ENCODE assay signal across 14 cellular contexts in the genomic region with DNA sequence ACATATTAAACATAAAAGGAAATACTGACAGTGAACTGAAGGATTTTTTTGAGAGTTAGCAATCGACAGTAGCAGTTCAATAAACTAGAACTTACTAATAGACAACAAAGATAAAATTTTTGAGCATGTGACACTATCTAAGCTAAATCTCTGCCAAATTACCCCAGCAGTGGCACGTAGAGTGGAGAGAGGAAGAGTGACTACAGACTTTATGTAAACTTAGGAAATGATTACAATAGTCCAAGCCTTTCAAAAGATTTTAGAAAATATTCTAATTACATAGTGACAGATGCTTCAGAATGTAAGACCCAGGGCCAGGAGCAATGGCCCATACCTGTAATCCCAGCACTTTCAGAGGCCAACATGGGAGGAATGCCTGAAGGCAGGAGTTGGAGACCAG. TPM values are rescaled to one million over a fixed set of nuclear protein-coding genes. Genes with fewer than 3 reads are reported as not detected.
A peak's percentile ranks its signal among the peaks of the same experiment; 100 is the strongest.
DNase-seq lines count a peak whose midpoint lies in the region; ATAC-seq, FAIRE-seq and TF ChIP-seq lines count a peak whose summit lies in the region.
"Had no signal": no experiment of that assay in that cellular context is flagged by ENCODE, and none has a peak within 500 bp of the region (broad histone marks: within the 10 kb centered on the region; RNA-seq: fewer than 3 reads in every experiment).

No MANE protein-coding gene starts in this region.

- H3K27me3 Mint-ChIP-seq in central memory CD8-positive, alpha-beta T cell, result no peaks in the 10 kb centered on the region
- no peaks in the 10 kb centered on the region for H3K27me3 Mint-ChIP-seq in Caco-2 (ENCODE audit: insufficient read depth, unreplicated experiment)

- H3K4me1 Mint-ChIP-seq in central memory CD8-positive, alpha-beta T cell, result peaks cover 27% of the 10 kb centered on the region
- peaks cover 22% of the 10 kb centered on the region for H3K4me1 Mint-ChIP-seq in Caco-2 (ENCODE audit: low read depth, unreplicated experiment)

- intact Hi-C loops in Caco-2 (cut with micrococcal nuclease; ENCODE audit: unreplicated experiment) (no loop called here), aorta (cut with DNase I) (loop anchor here in 1 of 2 donors (5.0 kb wide), 2 partner anchors 39 to 74 kb away; no protein-coding TSS in a partner anchor)

- peak; percentile 18; the same call in 1 of the 3 replicates for ATAC-seq in DND-41 (ENCODE audit: insufficient read depth, low read depth)
- ATAC-seq in central memory CD8-positive, alpha-beta T cell (replicated peaks; ENCODE audit: extremely low read depth, poor library complexity, severe bottlenecking), result no peak
- no peak for ATAC-seq in aorta (ENCODE audit: low FRiP score)

- DNase-seq in DND-41, result no peak
- DNase-seq in Karpas-422, result peak; percentile 51
- no peak for DNase-seq in central memory CD8-positive, alpha-beta T cell (ENCODE audit: low spot score in 2 of 2)
- DNase-seq in osteoblast (ENCODE audit: insufficient read length, low spot score, missing footprints), result peak; percentile 39
- DNase-seq in small intestine, result no peak
- no peak for DNase-seq in Caco-2
- DNase-seq in aorta, result no peak
- DNase-seq: activated gamma-delta T cell, kidney glomerular epithelial cell, NCI-H1417, NCI-H510A treated with DMSO at 0.1 percent for 48 hours, SHP77 treated with DMSO at 0.1 percent for 48 hours had no signal

- TF ChIP-seq CTCF in DND-41 (IDR thresholded peaks at IDR 0.05; ENCODE audit: borderline replicate concordance, extremely low read depth, low read length, poor library complexity, severe bottlenecking) (no peak), osteoblast (IDR thresholded peaks at IDR 0.05; ENCODE audit: extremely low read depth, low read depth, low read length) (no peak), Caco-2 (IDR thresholded peaks at IDR 0.05; ENCODE audit: insufficient read depth in 1 of 2, low read depth in 1 of 2, low read length in 1 of 2, severe bottlenecking in 1 of 2, unreplicated experiment in 1 of 2) (no peak)

- H3K4me2 ChIP-seq in DND-41 (ENCODE audit: insufficient read depth, low read length) (peak overlapping the region; percentile 51; the same call in 1 of the 2 replicates), Karpas-422 (ENCODE audit: low read depth, low read length, poor library complexity, severe bottlenecking) (peak overlapping the region; percentile 53), osteoblast (ENCODE audit: insufficient read depth, low read length) (peak overlapping the region; percentile 34)

- H3K27ac ChIP-seq in DND-41 (ENCODE audit: low read length) (peak overlapping the region; percentile 72), Karpas-422 (ENCODE audit: low read length) (peak overlapping the region; percentile 72), osteoblast (ENCODE audit: low read depth, low read length) (peak overlapping the region; percentile 89), small intestine (ENCODE audit: low read depth in 1 of 2, low read length in 1 of 2) (peak overlapping the region in 1 of 2 donors; percentile 36), aorta (ENCODE audit: low read depth in 1 of 2, low read length in 2 of 2) (no peak overlapping the region)

- H4K20me1 ChIP-seq in DND-41 (ENCODE audit: insufficient read depth, low read length) (peaks cover 8% of the 10 kb centered on the region), Karpas-422 (ENCODE audit: insufficient read depth, low read depth, low read length) (no peaks in the 10 kb centered on the region), osteoblast (ENCODE audit: insufficient read depth, low read length) (no peaks in the 10 kb centered on the region)

- H3K9ac ChIP-seq in DND-41 (ENCODE audit: low read depth, low read length) (peak overlapping the region; percentile 35; the same call in 1 of the 2 replicates), Karpas-422 (ENCODE audit: low read length) (peak overlapping the region; percentile 43)

- peaks cover 41% of the 10 kb centered on the region for H3K4me1 ChIP-seq in DND-41 (ENCODE audit: insufficient read depth, low read length)
- H3K4me1 ChIP-seq in Karpas-422 (ENCODE audit: low read length), result peaks cover 55% of the 10 kb centered on the region
- peaks cover 38% of the 10 kb centered on the region for H3K4me1 ChIP-seq in osteoblast (ENCODE audit: insufficient read depth, low read length)
- H3K4me1 ChIP-seq in small intestine (ENCODE audit: control insufficient read depth in 2 of 2, insufficient read depth in 1 of 2, low read depth in 1 of 2, low read length in 1 of 2), result peaks cover 5 to 14% of the 10 kb centered on the region in 2 donors
- peaks cover 25% of the 10 kb centered on the region for H3K4me1 ChIP-seq in Caco-2
- H3K4me1 ChIP-seq in aorta (ENCODE audit: control insufficient read depth in 1 of 2, insufficient read depth in 2 of 2, low read length in 2 of 2), result peaks cover 0 to 10% of the 10 kb centered on the region in 2 donors

- H3K4me3 Mint-ChIP-seq in central memory CD8-positive, alpha-beta T cell, result peak overlapping the region; percentile 50
- H3K4me3 Mint-ChIP-seq in Caco-2 (ENCODE audit: unreplicated experiment), result no peak overlapping the region

- H3K9me3 ChIP-seq in DND-41 (ENCODE audit: insufficient read depth, low read length, severe bottlenecking) (no peaks in the 10 kb centered on the region), Karpas-422 (ENCODE audit: low read length) (no peaks in the 10 kb centered on the region), osteoblast (ENCODE audit: low read depth, low read length) (no peaks in the 10 kb centered on the region), small intestine (ENCODE audit: control insufficient read depth, low read depth) (no peaks in the 10 kb centered on the region), Caco-2 (no peaks in the 10 kb centered on the region), aorta (ENCODE audit: control insufficient read depth, low read length) (no peaks in the 10 kb centered on the region)

- H3K27ac Mint-ChIP-seq in central memory CD8-positive, alpha-beta T cell (ENCODE audit: low read depth), result peak overlapping the region; percentile 68
- H3K27ac Mint-ChIP-seq in Caco-2 (ENCODE audit: unreplicated experiment), result no peak overlapping the region
- H3K27ac Mint-ChIP-seq: activated B cell treated with CpG ODN at 0.5 μM for 24 hours; stimulated activated memory B cell treated with anti-CD40 and anti-IgM and Interleukin-4, amounts not matched to agents 10 μg/mL and 1 μg/mL and 100 μg/mL, for 72 hours had no signal

- H3K36me3 Mint-ChIP-seq in central memory CD8-positive, alpha-beta T cell (ENCODE audit: insufficient read depth), result peaks cover 9% of the 10 kb centered on the region
- peaks cover 31% of the 10 kb centered on the region for H3K36me3 Mint-ChIP-seq in Caco-2 (ENCODE audit: insufficient read depth, unreplicated experiment)

- H3K27me3 ChIP-seq in DND-41 (ENCODE audit: insufficient read depth, low read length, poor library complexity) (no peaks in the 10 kb centered on the region), Karpas-422 (ENCODE audit: low read length) (no peaks in the 10 kb centered on the region), osteoblast (ENCODE audit: insufficient read depth, low read length) (no peaks in the 10 kb centered on the region), small intestine (ENCODE audit: control insufficient read depth in 2 of 2, insufficient read depth in 2 of 2, low read length in 2 of 2) (no peaks in the 10 kb centered on the region), Caco-2 (replicated peaks; ENCODE audit: control insufficient read depth, insufficient read depth, low read length) (no peaks in the 10 kb centered on the region), aorta (ENCODE audit: control insufficient read depth in 1 of 2, insufficient read depth in 2 of 2, low read length in 1 of 2) (no peaks in the 10 kb centered on the region)

- H3K9me2 ChIP-seq in Karpas-422 (replicated peaks; ENCODE audit: insufficient read depth, low read length), result no peaks in the 10 kb centered on the region

- H3K36me3 ChIP-seq in DND-41 (ENCODE audit: insufficient read depth, low read length) (peaks cover 22% of the 10 kb centered on the region; the same call in 1 of the 2 replicates), Karpas-422 (ENCODE audit: insufficient read depth, low read length) (peaks cover 11% of the 10 kb centered on the region; the same call in 1 of the 2 replicates), osteoblast (ENCODE audit: insufficient read depth, low read length) (peaks cover 3% of the 10 kb centered on the region), small intestine (ENCODE audit: control insufficient read depth in 2 of 2, insufficient read depth in 2 of 2, low read length in 2 of 2) (peaks cover 0 to 2% of the 10 kb centered on the region in 2 donors), Caco-2 (ENCODE audit: control insufficient read depth, insufficient read depth, low read length) (no peaks in the 10 kb centered on the region; the same call in 1 of the 2 replicates), aorta (ENCODE audit: control insufficient read depth in 1 of 2, insufficient read depth in 2 of 2, low read length in 1 of 2) (peaks cover 0 to 2% of the 10 kb centered on the region in 2 donors)

- no peaks in the 10 kb centered on the region for H3K9me3 Mint-ChIP-seq in central memory CD8-positive, alpha-beta T cell
- no peaks in the 10 kb centered on the region for H3K9me3 Mint-ChIP-seq in Caco-2 (ENCODE audit: unreplicated experiment)
- H3K9me3 Mint-ChIP-seq: activated B cell treated with CpG ODN at 0.5 μM for 24 hours; stimulated activated memory B cell treated with anti-CD40 and anti-IgM and Interleukin-4, amounts not matched to agents 10 μg/mL and 1 μg/mL and 100 μg/mL, for 72 hours had no signal

- CTCF ChIA-PET in Caco-2 (lab: Charles Lee), result interaction anchor here (1.6 kb wide), 1 partner anchor 182 kb away, joined by 4 read pairs; no protein-coding TSS in a partner anchor

- no peak for FAIRE-seq in small intestine (lab: Jason Lieb, UNC)

- H2AFZ ChIP-seq in DND-41 (ENCODE audit: low read depth, low read length) (no peak overlapping the region), Karpas-422 (ENCODE audit: low read length) (0 out of 2 replicates have a peak overlapping the region, but pooled peaks have one; percentile 3), osteoblast (ENCODE audit: low read length) (no peak overlapping the region)

- POLR2A ChIA-PET in Caco-2 (lab: Charles Lee), result no interaction called here

- H3K79me2 ChIP-seq in DND-41 (ENCODE audit: insufficient read depth, low read length), result 0 out of 2 replicates have a peak, but pooled peaks cover 2% of the 10 kb centered on the region
- H3K79me2 ChIP-seq in Karpas-422 (ENCODE audit: low read length), result peaks cover 27% of the 10 kb centered on the region
- peaks cover 5% of the 10 kb centered on the region for H3K79me2 ChIP-seq in osteoblast (ENCODE audit: insufficient read depth, low read length)

- WGBS in small intestine, 3 donors, result 40 to 70% (median 65%) methylated on average over 2 of the region's 2 CpGs
- WGBS in aorta, 2 donors, result 34 to 40% methylated on average over 2 of the region's 2 CpGs

- H3K4me3 ChIP-seq in DND-41 (ENCODE audit: low read depth in 1 of 2, low read length in 2 of 2) (no peak overlapping the region), Karpas-422 (ENCODE audit: low read length) (peak overlapping the region; percentile 5), osteoblast (ENCODE audit: insufficient read depth, low read length) (no peak overlapping the region), small intestine (ENCODE audit: low read depth in 1 of 2, low read length in 2 of 2) (no peak overlapping the region), Caco-2 (ENCODE audit: low read depth, low read length) (no peak overlapping the region), aorta (ENCODE audit: low read length in 2 of 2) (no peak overlapping the region)

- BruUV-seq in Caco-2 (replicated peaks; lab: Mats Ljungman, UMichigan), result no TSS peak

RNA-seq across cellular contexts. Expression of gene CFDP1, which starts 52.4 kb away (rescaled TPM):
- 33.5 and 64.0 TPM in 2 replicates for total RNA-seq in Karpas-422 (2014; rRNA removed; shearing (Covaris generic); ENCODE audit: low replicate concordance)
- 37.7 and 41.3 TPM in 2 replicates for total RNA-seq in osteoblast
- polyA plus RNA-seq in small intestine, result 100 to 1,000 TPM; 108 to 390 (median 337) TPM
- total RNA-seq in Caco-2 (2022), result 71.6 and 77.6 TPM in 2 replicates
- total RNA-seq in aorta, result 10 to 100 TPM; 55.9 to 59.1 TPM
- 100 to 1,000 TPM in 1 of 2 donors, 10 to 100 TPM in 1; 52.8 to 111 TPM for polyA plus RNA-seq in aorta

Comparison
In these comparisons a context has a peak if more than half of its experiments do, and no peak if none do; other contexts are left out.
1. DNase-seq: peak in Karpas-422 (single experiment) and osteoblast (single experiment); none in DND-41 (single experiment), central memory CD8-positive, alpha-beta T cell (0 of 2), small intestine (single experiment), Caco-2 (0 of 2) and aorta (0 of 2).
2. H3K27ac ChIP-seq: peak in DND-41 (single experiment), Karpas-422 (single experiment) and osteoblast (single experiment); none in aorta (0 of 2).
3. Peak in every context shown above with its lines, with median percentiles within 50 percentile points of each other: H3K4me2 ChIP-seq.